Comparison of ENCODE assay signal across 8 cellular contexts in the genomic region with DNA sequence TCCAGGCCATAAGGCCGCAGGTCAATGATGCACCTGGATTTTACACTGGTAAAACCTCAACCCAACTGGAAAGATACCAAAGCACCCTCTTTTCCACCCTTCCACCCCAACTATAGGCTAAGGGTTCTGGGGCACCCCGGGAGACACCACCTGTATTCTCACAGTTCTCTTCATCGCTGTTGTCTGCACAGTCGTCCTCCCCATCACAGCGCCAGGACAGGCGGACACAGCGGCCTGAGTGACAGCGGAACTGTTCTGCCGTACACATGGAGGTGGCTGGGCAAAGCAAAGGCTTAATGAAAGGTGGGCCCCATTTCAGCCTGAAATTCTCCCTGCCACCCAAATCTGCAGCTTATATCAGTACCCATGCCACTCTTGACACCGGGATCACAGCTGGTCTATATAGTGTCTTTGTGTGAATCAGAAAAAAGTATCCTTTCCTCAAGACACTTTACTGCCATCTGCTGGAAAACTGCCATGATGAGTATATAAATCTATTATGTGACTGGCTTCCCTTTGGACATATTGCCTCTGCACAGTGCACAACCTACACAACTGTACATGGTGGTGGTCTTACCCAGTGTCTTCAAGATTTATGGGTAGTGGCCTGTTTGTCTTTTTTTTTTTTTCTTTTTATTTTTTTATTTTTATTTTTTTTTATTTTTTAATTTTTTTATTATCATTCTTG. TPM values are rescaled to one million over a fixed set of nuclear protein-coding genes. Genes with fewer than 3 reads are reported as not detected.
DNase-seq lines count a peak whose midpoint lies in the region; ATAC-seq, FAIRE-seq and TF ChIP-seq lines count a peak whose summit lies in the region.

No MANE protein-coding gene starts in this region.

- H3K27me3 ChIP-seq in bronchial epithelial cell (ENCODE audit: control insufficient read depth, insufficient read depth, low read length) (no peaks in the 10 kb centered on the region), sigmoid colon (no peaks in the 10 kb centered on the region), dorsolateral prefrontal cortex (no peaks in the 10 kb centered on the region)

- H3K4me1 ChIP-seq in sigmoid colon, result peaks cover 0 to 11% (median 8%) of the 10 kb centered on the region in 4 donors

- H3K9me3 ChIP-seq in sigmoid colon, result no peaks in the 10 kb centered on the region

- no peak for FAIRE-seq in bronchial epithelial cell (lab: Jason Lieb, UNC)

- no peak overlapping the region for H3K4me3 ChIP-seq in bronchial epithelial cell (ENCODE audit: low read depth, low read length)
- H3K4me3 ChIP-seq in sigmoid colon, result no peak overlapping the region
- no peak overlapping the region for H3K4me3 ChIP-seq in dorsolateral prefrontal cortex

- peak; percentile 15 for TF ChIP-seq CTCF in GM20000 (IDR thresholded peaks at IDR 0.05; ENCODE audit: extremely low read depth, missing control alignments)
- peak; percentile 30 for TF ChIP-seq CTCF in bronchial epithelial cell (IDR thresholded peaks at IDR 0.05; ENCODE audit: insufficient read depth, low read length, severe bottlenecking)
- no peak for TF ChIP-seq CTCF in sigmoid colon (IDR thresholded peaks at IDR 0.05)
- peak in 21 of 56 donors; percentile 8 to 36 (median 16) for TF ChIP-seq CTCF in dorsolateral prefrontal cortex (IDR thresholded peaks at IDR 0.05 in 54 of 56, conservative IDR thresholded peaks at IDR 0.05 in 2 of 56; ENCODE audit: low read depth in 1 of 56, partially characterized antibody in 56 of 56)

- ATAC-seq in sciatic nerve (peak; percentile 8), GM19397 (IDR thresholded peaks at IDR 0.05; ENCODE audit: unreplicated experiment) (no peak)

- TF ChIP-seq POLR2A in sigmoid colon (IDR thresholded peaks at IDR 0.05), result no peak

- no peaks in the 10 kb centered on the region for H3K36me3 ChIP-seq in bronchial epithelial cell (ENCODE audit: control insufficient read depth, insufficient read depth, low read length)
- peaks cover 0 to 14% (median 5%) of the 10 kb centered on the region in 4 donors for H3K36me3 ChIP-seq in sigmoid colon

- WGBS in sigmoid colon, 2 donors, result 87 to 95% methylated on average over 10 of the region's 10 CpGs

- intact Hi-C loops in sciatic nerve (cut with DNase I) (loop anchor here (10.0 kb wide), 1 partner anchor 1942 kb away; the partner anchor contains the start of gene TP53I11), sigmoid colon (cut with DNase I) (no loop called here), dorsolateral prefrontal cortex (cut with DNase I) (loop anchor here (1.0 to 5.0 kb wide), 2 partner anchors 39 to 210 kb away; partner anchors contain the start of gene CSTPP1 (in 1 of the 2))

- TF ChIP-seq EP300 in sigmoid colon (IDR thresholded peaks at IDR 0.05), result no peak

- peak; percentile 40 for DNase-seq in Ammon's horn (ENCODE audit: low spot score)
- DNase-seq in GM20000 (ENCODE audit: low spot score), result peak; percentile 63
- peak; percentile 92 for DNase-seq in NCI-H69 (lab: John Stamatoyannopoulos, UW)
- DNase-seq in bronchial epithelial cell (ENCODE audit: low read depth), result peak; percentile 58
- no peak for DNase-seq in sciatic nerve (ENCODE audit: low spot score)
- no peak for DNase-seq in sigmoid colon
- DNase-seq in dorsolateral prefrontal cortex, result no peak

- H3K27ac ChIP-seq in sigmoid colon, result no peak overlapping the region
- H3K27ac ChIP-seq in dorsolateral prefrontal cortex, result peak overlapping the region in 27 of 59 donors; percentile 6 to 78 (median 53)

RNA-seq across cellular contexts. Expression of gene LRP4, which starts 21.5 kb away (rescaled TPM):
- total RNA-seq in bronchial epithelial cell (3.3 and 5.0 TPM in 2 replicates), sciatic nerve (29.3 TPM), sigmoid colon (10 to 100 TPM in 1 of 4 donors, 1 to 10 TPM in 3; 2.1 to 14.4 (median 6.0) TPM), dorsolateral prefrontal cortex (100 to 1,000 TPM in 72 of 120 experiments, 10 to 100 TPM in 48; 56.0 to 339 (median 107) TPM)
- 10 to 100 TPM in 1 of 3 donors, 1 to 10 TPM in 2; 2.4 to 17.6 (median 2.8) TPM for polyA plus RNA-seq in sigmoid colon

RNA-seq across cellular contexts. Expression of gene CSTPP1, which starts 39.7 kb away (rescaled TPM):
- 6.6 and 9.1 TPM in 2 replicates for total RNA-seq in bronchial epithelial cell
- 30.4 TPM for total RNA-seq in sciatic nerve
- total RNA-seq in sigmoid colon, result 10 to 100 TPM; 16.8 to 29.4 (median 20.9) TPM
- 10 to 100 TPM; 12.9 to 26.8 (median 24.6) TPM for polyA plus RNA-seq in sigmoid colon
- 100 to 1,000 TPM in 73 of 120 experiments, 10 to 100 TPM in 47; 71.1 to 144 (median 102) TPM for total RNA-seq in dorsolateral prefrontal cortex

RNA-seq across cellular contexts. Expression of gene CKAP5, which starts 50.8 kb away (rescaled TPM):
- 41.6 and 51.8 TPM in 2 replicates for total RNA-seq in bronchial epithelial cell
- 80.5 TPM for total RNA-seq in sciatic nerve
- total RNA-seq in sigmoid colon, result 10 to 100 TPM; 27.3 to 38.8 (median 35.7) TPM
- 10 to 100 TPM in 2 of 3 donors, 1 to 10 TPM in 1; 6.6 to 22.9 (median 10.9) TPM for polyA plus RNA-seq in sigmoid colon
- total RNA-seq in dorsolateral prefrontal cortex, result 100 to 1,000 TPM; 102 to 212 (median 167) TPM

Comparison
In these comparisons a context has a peak if more than half of its experiments do, and no peak if none do; other contexts are left out.
1. DNase-seq: peak in Ammon's horn (single experiment), GM20000 (single experiment), NCI-H69 (single experiment) and bronchial epithelial cell (single experiment); none in sciatic nerve (single experiment), sigmoid colon (single experiment) and dorsolateral prefrontal cortex (0 of 10).
2. CTCF ChIP-seq: peak in GM20000 (single experiment) and bronchial epithelial cell (single experiment); none in sigmoid colon (0 of 4).